Comparison of ENCODE assay signal across 8 cellular contexts in genomic region chr5:34929150-34929719, GRCh38. TPM values are rescaled to one million over a fixed set of nuclear protein-coding genes. Genes with fewer than 3 reads are reported as not detected.
DNase-seq lines count a peak whose midpoint lies in the region; ATAC-seq and TF ChIP-seq lines count a peak whose summit lies in the region.

Gene DNAJC21, plus strand, starts transcription at chr5:34929559. Its CDS starts 261 bp downstream, at chr5:34929820.

- TF ChIP-seq CTCF in lung (IDR thresholded peaks at IDR 0.05; ENCODE audit: control extremely low read depth, extremely low read depth) = no peak

- peaks cover 12% of the 10 kb centered on the region for H3K36me3 ChIP-seq in CD8-positive, alpha-beta memory T cell (ENCODE audit: insufficient read depth, low read length)
- H3K36me3 ChIP-seq in lung (ENCODE audit: control insufficient read depth in 2 of 2, insufficient read depth in 2 of 2, low read length in 2 of 2) = peaks cover 5 to 12% of the 10 kb centered on the region in 2 donors

- peak within 1 kb of the TSS; percentile 86 for H3K4me3 ChIP-seq in CD8-positive, alpha-beta memory T cell (ENCODE audit: low read length)
- peak within 1 kb of the TSS; percentile 73 for H3K4me3 ChIP-seq in lung

- 0 to 1% methylated on average over 46 to 62 of the region's 62 CpGs for WGBS in lung, 2 donors

- H3K27ac Mint-ChIP-seq in CD8-positive, alpha-beta memory T cell = peak within 1 kb of the TSS; percentile 84 to 98 (median 97)

- H3K27me3 ChIP-seq in CD8-positive, alpha-beta memory T cell (ENCODE audit: insufficient read depth, low read length, poor library complexity, severe bottlenecking) = no peaks in the 10 kb centered on the region
- no peaks in the 10 kb centered on the region for H3K27me3 ChIP-seq in lung (ENCODE audit: control insufficient read depth, insufficient read depth)

- POLR2A ChIA-PET in CD8-positive, alpha-beta memory T cell (lab: Charles Lee) = interaction anchor here (0.6 to 3.8 kb wide), 7 partner anchors 10 to 1947 kb away, joined by 3 to 97 read pairs (median 3); partner anchors contain the start of genes BRIX1, LMBRD2, NIPBL and RAD1

- no peaks in the 10 kb centered on the region for H3K9me3 ChIP-seq in CD8-positive, alpha-beta memory T cell (ENCODE audit: low read length)
- H3K9me3 ChIP-seq in lung (ENCODE audit: control insufficient read depth in 2 of 2, insufficient read depth in 1 of 2, low read length in 1 of 2) = no peaks in the 10 kb centered on the region

- H3K4me3 Mint-ChIP-seq in CD8-positive, alpha-beta memory T cell = peak within 1 kb of the TSS; percentile 94 to 100 (median 96)

- peak; percentile 95 to 98 (median 97) for DNase-seq in CD8-positive, alpha-beta memory T cell
- DNase-seq in HT1080 (ENCODE audit: low read depth) (peak; percentile 96), NOMO-1 (lab: John Stamatoyannopoulos, UW; ENCODE audit: unreplicated experiment in 2 of 2) (peak; percentile 99 to 100), lung (ENCODE audit: low spot score) (peak; percentile 98)
- peak; percentile 99 for DNase-seq in activated CD8-positive, alpha-beta memory T cell treated with anti-CD3 and anti-CD28 coated beads for 24 hours
- DNase-seq in effector CD4-positive, alpha-beta T cell = peak; percentile 94
- DNase-seq in stimulated activated CD4-positive, alpha-beta T cell treated with anti-CD3 and anti-CD28 coated beads, TNF-alpha, amount 100 ng/mL, for 24 hours (ENCODE audit: low read depth in 3 of 3) = peak; percentile 96 to 98 (median 97)

- no peaks in the 10 kb centered on the region for H3K9me3 Mint-ChIP-seq in CD8-positive, alpha-beta memory T cell

- peak within 1 kb of the TSS; percentile 86 for H3K27ac ChIP-seq in CD8-positive, alpha-beta memory T cell (ENCODE audit: low read depth, low read length)
- peak within 1 kb of the TSS; percentile 91 to 93 for H3K27ac ChIP-seq in lung (ENCODE audit: low read depth in 1 of 2, low read length in 1 of 2)

- H3K27me3 Mint-ChIP-seq in CD8-positive, alpha-beta memory T cell = peaks cover 0 to 3% of the 10 kb centered on the region in 2 donors

- peaks cover 23% of the 10 kb centered on the region for H3K4me1 ChIP-seq in CD8-positive, alpha-beta memory T cell (ENCODE audit: insufficient read depth, low read length)
- peaks cover 3 to 6% of the 10 kb centered on the region in 2 donors for H3K4me1 ChIP-seq in lung (ENCODE audit: control insufficient read depth in 2 of 2, insufficient read depth in 2 of 2, low read length in 2 of 2)

- H3K4me1 Mint-ChIP-seq in CD8-positive, alpha-beta memory T cell = peaks cover 29 to 45% (median 32%) of the 10 kb centered on the region in 3 donors

- peaks cover 0 to 33% (median 9%) of the 10 kb centered on the region in 3 donors for H3K36me3 Mint-ChIP-seq in CD8-positive, alpha-beta memory T cell

- CTCF ChIA-PET in CD8-positive, alpha-beta memory T cell (lab: Charles Lee) = interaction anchor here (1.1 to 2.7 kb wide), 4 partner anchors 13 to 996 kb away, joined by 4 to 32 read pairs (median 6); partner anchors contain the start of genes BRIX1 and RAD1

- ATAC-seq in GM21367 (IDR thresholded peaks at IDR 0.05; ENCODE audit: unreplicated experiment) = peak; percentile 83
- peak; percentile 95 for ATAC-seq in lung (ENCODE audit: insufficient read depth, low FRiP score)

RNA-seq across cellular contexts. Expression of gene DNAJC21, which starts in this region (rescaled TPM):
- total RNA-seq in CD8-positive, alpha-beta memory T cell = 10 to 100 TPM; 64.7 to 70.6 TPM
- polyA plus RNA-seq in CD8-positive, alpha-beta memory T cell = 31.0 TPM
- total RNA-seq in HT1080 (2014; rRNA removed; shearing (Covaris generic)) = 23.5 and 25.8 TPM in 2 replicates
- polyA plus RNA-seq in HT1080 (2015; cell fraction: cytosol; rRNA removed) = 29.2 and 44.1 TPM in 2 replicates
- 19.7 and 24.0 TPM in 2 replicates for polyA plus RNA-seq in HT1080 (2015; cell fraction: nucleus; rRNA removed)
- total RNA-seq in lung = 10 to 100 TPM; 39.6 to 45.6 TPM
- 10 to 100 TPM; 23.8 to 29.1 TPM for polyA plus RNA-seq in lung

Comparison
In these comparisons a context has a peak if more than half of its experiments do, and no peak if none do; other contexts are left out.
1. Peak in every context shown above with its lines: DNase-seq, ATAC-seq, H3K4me3 ChIP-seq and H3K27ac ChIP-seq.